23 cellular contexts compared by ENCODE assay signal in the genomic region with DNA sequence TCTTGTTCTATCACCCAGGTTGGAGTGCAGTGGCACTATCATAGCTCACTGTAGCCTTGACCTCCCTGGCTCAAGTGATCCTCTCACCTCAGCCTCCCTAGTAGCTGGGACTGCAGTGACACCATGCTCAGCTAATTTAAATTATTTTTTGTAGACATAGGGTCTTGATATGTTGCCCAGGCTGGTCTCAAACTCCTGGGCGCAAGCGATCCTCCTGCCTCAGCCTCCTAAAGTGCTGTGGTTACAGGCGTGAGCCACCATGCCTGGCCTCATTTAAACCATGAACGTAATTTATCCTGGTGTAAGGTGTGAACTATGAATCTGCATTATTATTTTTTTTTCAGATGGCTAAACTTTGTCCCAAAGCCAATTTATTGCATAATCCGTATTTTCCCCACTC. TPM values are rescaled to one million over a fixed set of nuclear protein-coding genes. Genes with fewer than 3 reads are reported as not detected.
DNase-seq lines count a peak whose midpoint lies in the region; ATAC-seq and TF ChIP-seq lines count a peak whose summit lies in the region.
"Had no signal": no experiment of that assay in that cellular context is flagged by ENCODE, and none has a peak within 500 bp of the region (broad histone marks: within the 10 kb centered on the region; RNA-seq: fewer than 3 reads in every experiment).

No MANE protein-coding gene starts in this region.

- no peaks in the 10 kb centered on the region for H3K27me3 Mint-ChIP-seq in activated T-cell treated with anti-CD3 and anti-CD28 coated beads, Interleukin-2, amount 50 U/mL, for 72 hours (ENCODE audit: low read depth)
- H3K27me3 Mint-ChIP-seq in CD4-positive, alpha-beta T cell = no peaks in the 10 kb centered on the region
- no peaks in the 10 kb centered on the region for H3K27me3 Mint-ChIP-seq in activated T-helper 2 cell treated with anti-CD3 and anti-CD28 coated beads, Interferon-gamma antibody, Interleukin-2, Interleukin-4, amounts not matched to agents 10 μg/mL and 5 μg/mL and 100 μg/mL, durations not matched to agents 14 hours and 24 hours and 36 hours (ENCODE audit: low read depth)
- H3K27me3 Mint-ChIP-seq in naive thymus-derived CD8-positive, alpha-beta T cell = no peaks in the 10 kb centered on the region

- no peak for TF ChIP-seq CTCF in CD4-positive, alpha-beta T cell (IDR thresholded peaks at IDR 0.05)

- intact Hi-C loops in CD4-positive, alpha-beta T cell (cut with DNase I, micrococcal nuclease) = no loop called here
- intact Hi-C loops in activated T-helper 2 cell treated with anti-CD3 and anti-CD28 coated beads, Interferon-gamma antibody, Interleukin-2, Interleukin-4, amounts not matched to agents 10 μg/mL and 5 μg/mL and 100 μg/mL, durations not matched to agents 14 hours and 24 hours and 36 hours (cut with micrococcal nuclease) = no loop called here

- H3K9me3 ChIP-seq in CD4-positive, alpha-beta T cell (ENCODE audit: control insufficient read depth, low read length) = no peaks in the 10 kb centered on the region
- H3K9me3 ChIP-seq: SJSA1 had no signal

- CTCF ChIA-PET in CD4-positive, alpha-beta T cell (lab: Charles Lee) = interaction anchor here (0.6 to 2.0 kb wide), 3 partner anchors 35 to 61 kb away, joined by 3 to 7 read pairs (median 4); no protein-coding TSS in a partner anchor

- H3K9me3 Mint-ChIP-seq in activated T-cell treated with anti-CD3 and anti-CD28 coated beads, Interleukin-2, amount 50 U/mL, for 72 hours = no peaks in the 10 kb centered on the region
- H3K9me3 Mint-ChIP-seq in CD4-positive, alpha-beta T cell = no peaks in the 10 kb centered on the region
- H3K9me3 Mint-ChIP-seq in activated T-helper 2 cell treated with anti-CD3 and anti-CD28 coated beads, Interferon-gamma antibody, Interleukin-2, Interleukin-4, amounts not matched to agents 10 μg/mL and 5 μg/mL and 100 μg/mL, durations not matched to agents 14 hours and 24 hours and 36 hours = no peaks in the 10 kb centered on the region
- H3K9me3 Mint-ChIP-seq in naive thymus-derived CD8-positive, alpha-beta T cell = no peaks in the 10 kb centered on the region

- H3K27ac ChIP-seq in CD4-positive, alpha-beta T cell (ENCODE audit: low read depth, low read length) = no peak overlapping the region
- H3K27ac ChIP-seq: C4-2B, PC-9, SJSA1 had no signal

- ATAC-seq in activated T-cell treated with anti-CD3 and anti-CD28 coated beads, Interleukin-2, amount 50 U/mL, for 72 hours (replicated peaks in 1 of 2) = no peak
- ATAC-seq in CD4-positive, alpha-beta T cell (ENCODE audit: poor library complexity) = no peak
- no peak for ATAC-seq in naive thymus-derived CD8-positive, alpha-beta T cell

- POLR2A ChIA-PET in CD4-positive, alpha-beta T cell (lab: Charles Lee) = interaction anchor here (1.4 to 9.4 kb wide), 3 partner anchors 14 to 36 kb away, joined by 8 to 100 read pairs (median 19); partner anchors contain the start of gene LAT
- POLR2A ChIA-PET in naive thymus-derived CD8-positive, alpha-beta T cell (lab: Charles Lee) = interaction anchor here (0.7 to 6.7 kb wide), 11 partner anchors 8 to 827 kb away, joined by 3 to 110 read pairs (median 7); partner anchors contain the start of gene LAT

- H3K27ac Mint-ChIP-seq in activated T-cell treated with anti-CD3 and anti-CD28 coated beads, Interleukin-2, amount 50 U/mL, for 72 hours = peak overlapping the region; percentile 11
- peak overlapping the region; percentile 80 for H3K27ac Mint-ChIP-seq in CD4-positive, alpha-beta T cell
- peak overlapping the region; percentile 98 for H3K27ac Mint-ChIP-seq in activated T-helper 2 cell treated with anti-CD3 and anti-CD28 coated beads, Interferon-gamma antibody, Interleukin-2, Interleukin-4, amounts not matched to agents 10 μg/mL and 5 μg/mL and 100 μg/mL, durations not matched to agents 14 hours and 24 hours and 36 hours
- H3K27ac Mint-ChIP-seq in naive thymus-derived CD8-positive, alpha-beta T cell = peak overlapping the region; percentile 60 to 94 (median 78)

- H3K27me3 ChIP-seq in CD4-positive, alpha-beta T cell (ENCODE audit: control insufficient read depth, insufficient read depth, low read length) = no peaks in the 10 kb centered on the region
- H3K27me3 ChIP-seq: SJSA1 had no signal

- H3K4me1 Mint-ChIP-seq in activated T-cell treated with anti-CD3 and anti-CD28 coated beads, Interleukin-2, amount 50 U/mL, for 72 hours (ENCODE audit: low read depth) = peaks cover 89% of the 10 kb centered on the region
- peaks cover 55% of the 10 kb centered on the region for H3K4me1 Mint-ChIP-seq in CD4-positive, alpha-beta T cell (ENCODE audit: low read depth)
- H3K4me1 Mint-ChIP-seq in activated T-helper 2 cell treated with anti-CD3 and anti-CD28 coated beads, Interferon-gamma antibody, Interleukin-2, Interleukin-4, amounts not matched to agents 10 μg/mL and 5 μg/mL and 100 μg/mL, durations not matched to agents 14 hours and 24 hours and 36 hours (ENCODE audit: low read depth) = peaks cover 56% of the 10 kb centered on the region
- H3K4me1 Mint-ChIP-seq in naive thymus-derived CD8-positive, alpha-beta T cell = peaks cover 23 to 60% (median 49%) of the 10 kb centered on the region in 4 donors

- peak overlapping the region in 1 of 2 donors; percentile 77 for H3K4me3 Mint-ChIP-seq in activated T-cell treated with anti-CD3 and anti-CD28 coated beads, Interleukin-2, amount 50 U/mL, for 72 hours
- no peak overlapping the region for H3K4me3 Mint-ChIP-seq in CD4-positive, alpha-beta T cell
- no peak overlapping the region for H3K4me3 Mint-ChIP-seq in activated T-helper 2 cell treated with anti-CD3 and anti-CD28 coated beads, Interferon-gamma antibody, Interleukin-2, Interleukin-4, amounts not matched to agents 10 μg/mL and 5 μg/mL and 100 μg/mL, durations not matched to agents 14 hours and 24 hours and 36 hours (ENCODE audit: low read depth)
- peak overlapping the region in 6 of 10 donors; percentile 16 to 78 (median 72) for H3K4me3 Mint-ChIP-seq in naive thymus-derived CD8-positive, alpha-beta T cell

- no peak for DNase-seq in activated T-cell treated with anti-CD3 and anti-CD28 coated beads, Interleukin-2, amount 50 U/mL, for 72 hours
- no peak for DNase-seq in activated T-cell treated with anti-CD3 and anti-CD28 coated beads, Interleukin-2, amount 50 U/mL, for 1 hour
- no peak for DNase-seq in CD4-positive, alpha-beta T cell
- no peak for DNase-seq in activated T-helper 2 cell treated with anti-CD3 and anti-CD28 coated beads, Interferon-gamma antibody, Interleukin-2, Interleukin-4, amounts not matched to agents 10 μg/mL and 5 μg/mL and 100 μg/mL, durations not matched to agents 14 hours and 24 hours and 36 hours (ENCODE audit: low spot score)
- no peak for DNase-seq in naive thymus-derived CD8-positive, alpha-beta T cell
- no peak for DNase-seq in EL
- no peak for DNase-seq in DMS153 treated with DMSO at 0.1 percent for 48 hours (lab: John Stamatoyannopoulos, UW; ENCODE audit: unreplicated experiment)
- DNase-seq in NCI-H524 (lab: John Stamatoyannopoulos, UW) = no peak
- DNase-seq: Calu3, DMS153, KG1, MM.1S, NCI-H1048, NCI-H1417, NCI-H1694, NCI-H2029 treated with DMSO at 0.1 percent for 48 hours, NCI-H446 treated with DMSO at 0.1 percent for 48 hours, NCI-H526 treated with DMSO at 0.1 percent for 48 hours, PC-9, Right ventricle myocardium superior, RPMI8226 had no signal

- H3K36me3 Mint-ChIP-seq in activated T-cell treated with anti-CD3 and anti-CD28 coated beads, Interleukin-2, amount 50 U/mL, for 72 hours (ENCODE audit: insufficient read depth in 2 of 2) = no peaks in the 10 kb centered on the region
- no peaks in the 10 kb centered on the region for H3K36me3 Mint-ChIP-seq in CD4-positive, alpha-beta T cell (ENCODE audit: low read depth)
- no peaks in the 10 kb centered on the region for H3K36me3 Mint-ChIP-seq in activated T-helper 2 cell treated with anti-CD3 and anti-CD28 coated beads, Interferon-gamma antibody, Interleukin-2, Interleukin-4, amounts not matched to agents 10 μg/mL and 5 μg/mL and 100 μg/mL, durations not matched to agents 14 hours and 24 hours and 36 hours (ENCODE audit: low read depth)
- H3K36me3 Mint-ChIP-seq in naive thymus-derived CD8-positive, alpha-beta T cell = no peaks in the 10 kb centered on the region

RNA-seq across cellular contexts. Expression of gene LAT, which starts 37.3 kb away (rescaled TPM):
- 100 to 1,000 TPM; 254 to 360 TPM for total RNA-seq in activated T-cell treated with anti-CD3 and anti-CD28 coated beads, Interleukin-2, amount 50 U/mL, for 72 hours
- total RNA-seq in CD4-positive, alpha-beta T cell = 100 to 1,000 TPM; 156 to 160 TPM
- total RNA-seq in activated T-helper 2 cell treated with anti-CD3 and anti-CD28 coated beads, Interferon-gamma antibody, Interleukin-2, Interleukin-4, amounts not matched to agents 10 μg/mL and 5 μg/mL and 100 μg/mL, durations not matched to agents 14 hours and 24 hours and 36 hours = 273 and 294 TPM in 2 replicates
- 100 to 1,000 TPM; 352 to 353 TPM for total RNA-seq in naive thymus-derived CD8-positive, alpha-beta T cell
- 100 to 1,000 TPM; 255 to 308 (median 288) TPM for polyA plus RNA-seq in naive thymus-derived CD8-positive, alpha-beta T cell

RNA-seq across cellular contexts. Expression of gene SPNS1, which starts 47.6 kb away (rescaled TPM):
- total RNA-seq in activated T-cell treated with anti-CD3 and anti-CD28 coated beads, Interleukin-2, amount 50 U/mL, for 72 hours = 10 to 100 TPM; 21.1 to 23.6 TPM
- total RNA-seq in CD4-positive, alpha-beta T cell = 10 to 100 TPM; 24.4 to 28.1 TPM
- 22.0 and 25.8 TPM in 2 replicates for total RNA-seq in activated T-helper 2 cell treated with anti-CD3 and anti-CD28 coated beads, Interferon-gamma antibody, Interleukin-2, Interleukin-4, amounts not matched to agents 10 μg/mL and 5 μg/mL and 100 μg/mL, durations not matched to agents 14 hours and 24 hours and 36 hours
- 10 to 100 TPM; 38.1 to 45.0 TPM for total RNA-seq in naive thymus-derived CD8-positive, alpha-beta T cell
- 10 to 100 TPM; 12.7 to 29.7 (median 24.9) TPM for polyA plus RNA-seq in naive thymus-derived CD8-positive, alpha-beta T cell

Comparison
In these comparisons a context has a peak if more than half of its experiments do, and no peak if none do; other contexts are left out.
1. H3K27ac Mint-ChIP-seq: peak in every context shown above with its lines; median percentile 98 in activated T-helper 2 cell treated with anti-CD3 and anti-CD28 coated beads, Interferon-gamma antibody, Interleukin-2, Interleukin-4, amounts not matched to agents 10 μg/mL and 5 μg/mL and 100 μg/mL, durations not matched to agents 14 hours and 24 hours and 36 hours; 80 in CD4-positive, alpha-beta T cell; 78 in naive thymus-derived CD8-positive, alpha-beta T cell; 11 in activated T-cell treated with anti-CD3 and anti-CD28 coated beads, Interleukin-2, amount 50 U/mL, for 72 hours.
2. H3K4me3 Mint-ChIP-seq: peak in naive thymus-derived CD8-positive, alpha-beta T cell (6 of 10); none in CD4-positive, alpha-beta T cell (single experiment) and activated T-helper 2 cell treated with anti-CD3 and anti-CD28 coated beads, Interferon-gamma antibody, Interleukin-2, Interleukin-4, amounts not matched to agents 10 μg/mL and 5 μg/mL and 100 μg/mL, durations not matched to agents 14 hours and 24 hours and 36 hours (single experiment).